In genomic region chrY:13612916-13613315, GRCh38 we compare ENCODE assay signal across 28 cellular contexts.
"Had no signal": no experiment of that assay in that cellular context is flagged by ENCODE, and none has a peak within 500 bp of the region (broad histone marks: within the 10 kb centered on the region; RNA-seq: fewer than 3 reads in every experiment).

No MANE protein-coding gene starts in this region.

- H3K27me3 ChIP-seq: colonic mucosa, dorsolateral prefrontal cortex, esophagus muscularis mucosa, esophagus squamous epithelium, foreskin keratinocyte, gastrocnemius medialis, gastroesophageal sphincter, heart left ventricle, heart right ventricle had no signal

- H3K4me1 ChIP-seq: colonic mucosa, esophagus muscularis mucosa, foreskin keratinocyte, gastrocnemius medialis, gastroesophageal sphincter, heart left ventricle, heart right ventricle had no signal

- H3K36me3 ChIP-seq: colonic mucosa, esophagus muscularis mucosa, esophagus squamous epithelium, gastrocnemius medialis, gastroesophageal sphincter, heart left ventricle, heart right ventricle had no signal

- FAIRE-seq: colon, endometrium, endothelial cell of umbilical vein, frontal cortex had no signal

- DNase-seq: colonic mucosa; cortex of kidney; dermis blood vessel endothelial cell; dorsolateral prefrontal cortex; effector CD4-positive, alpha-beta T cell; effector CD8-positive, alpha-beta T cell; effector memory CD4-positive, alpha-beta T cell; effector memory CD8-positive, alpha-beta T cell; endodermal cell; erythroblast; esophagus squamous epithelium; foreskin fibroblast; foreskin melanocyte; gastrocnemius medialis; glutamatergic neuron; head of caudate nucleus; heart left ventricle; heart right ventricle had no signal

- ATAC-seq: effector memory CD8-positive, alpha-beta T cell; esophagus mucosa; foreskin keratinocyte; gastrocnemius medialis; gastroesophageal sphincter; heart left ventricle; heart right ventricle had no signal

- H3K27ac ChIP-seq: colonic mucosa, coronary artery, dorsolateral prefrontal cortex, epithelial cell of prostate, esophagus muscularis mucosa, esophagus squamous epithelium, foreskin keratinocyte, gastrocnemius medialis, gastroesophageal sphincter, heart left ventricle, heart right ventricle had no signal

- H3K4me3 ChIP-seq: colonic mucosa, coronary artery, dorsolateral prefrontal cortex, esophagus muscularis mucosa, esophagus squamous epithelium, gastrocnemius medialis, gastroesophageal sphincter, heart left ventricle, heart right ventricle had no signal

- H3K9me3 ChIP-seq: colonic mucosa, esophagus muscularis mucosa, esophagus squamous epithelium, gastrocnemius medialis, gastroesophageal sphincter, heart left ventricle, heart right ventricle had no signal
